ENCODE assay signal across 35 cellular contexts in the genomic region with DNA sequence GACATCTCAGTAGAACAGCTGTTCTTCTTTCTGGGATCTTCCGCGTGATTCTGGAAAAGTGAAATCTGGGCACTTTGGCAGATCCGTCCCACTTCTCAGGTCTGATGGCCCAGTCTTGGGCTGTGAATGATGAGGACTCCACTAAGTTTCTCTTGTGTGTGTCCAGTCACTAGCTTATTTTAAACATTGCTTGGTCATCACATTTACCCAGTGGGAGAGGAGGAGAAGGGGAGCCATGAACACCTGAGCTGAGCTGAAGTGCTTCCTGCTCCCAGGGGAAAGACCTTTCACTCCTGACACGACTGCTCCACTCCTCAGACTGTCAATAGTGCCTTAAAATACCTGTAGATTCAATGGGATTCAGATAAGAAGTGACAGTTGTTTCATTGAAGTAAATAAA.
DNase-seq lines count a peak whose midpoint lies in the region; ATAC-seq, FAIRE-seq and TF ChIP-seq lines count a peak whose summit lies in the region.
"Had no signal": no experiment of that assay in that cellular context is flagged by ENCODE, and none has a peak within 500 bp of the region (broad histone marks: within the 10 kb centered on the region; RNA-seq: fewer than 3 reads in every experiment).

No MANE protein-coding gene starts in this region.

- H2AFZ ChIP-seq in HepG2 (ENCODE audit: low read length): no peak overlapping the region

- no peak overlapping the region for H3K27ac Mint-ChIP-seq in activated CD4-positive, alpha-beta T cell treated with anti-CD3 and anti-CD28 coated beads, Interleukin-2, amount 10 ng/mL, durations not matched to agents 24 days and 14 days
- H3K27ac Mint-ChIP-seq: B cell; CD4-positive, alpha-beta memory T cell; CD4-positive, alpha-beta T cell; CD4-positive, CD25-positive, alpha-beta regulatory T cell; CD8-positive, alpha-beta memory T cell; CD8-positive, alpha-beta T cell had no signal

- TF ChIP-seq EP300 in HepG2 (IDR thresholded peaks at IDR 0.05; ENCODE audit: low read depth in 2 of 2, low read length in 2 of 2) (no peak), HepG2 (CRISPR knock-in tag; IDR thresholded peaks at IDR 0.05; ENCODE audit: borderline replicate concordance) (no peak), A549 (IDR thresholded peaks at IDR 0.05) (no peak)

- ATAC-seq in HepG2 (no peak), right lobe of liver (no peak), A549 (no peak), HG03439 (IDR thresholded peaks at IDR 0.05; ENCODE audit: unreplicated experiment) (no peak)
- ATAC-seq: CD8-positive, alpha-beta T cell had no signal

- no peak overlapping the region for H3K9ac ChIP-seq in HepG2 (ENCODE audit: insufficient read depth, low read depth, low read length)
- H3K9ac ChIP-seq: BLaER1; BLaER1 treated with 17β-estradiol and CSF1 and Interleukin-3, amounts not matched to agents 10 nM and 100 nM had no signal

- H3K79me2 ChIP-seq in HepG2 (ENCODE audit: insufficient read depth, low read length): no peaks in the 10 kb centered on the region

- POLR2A ChIA-PET in HepG2 (lab: Yijun Ruan, JAX) (no interaction called here), A549 (lab: Yijun Ruan, JAX) (no interaction called here)

- H3K9me3 Mint-ChIP-seq in activated CD4-positive, alpha-beta T cell treated with anti-CD3 and anti-CD28 coated beads, Interleukin-2, amount 10 ng/mL, durations not matched to agents 24 days and 14 days: no peaks in the 10 kb centered on the region

- H3K27ac ChIP-seq in HepG2 (ENCODE audit: extremely low read length, insufficient read depth, low read length): no peak overlapping the region
- no peak overlapping the region for H3K27ac ChIP-seq in right lobe of liver
- no peak overlapping the region for H3K27ac ChIP-seq in A549
- H3K27ac ChIP-seq: 22Rv1; BLaER1; BLaER1 treated with 17β-estradiol and CSF1 and Interleukin-3, amounts not matched to agents 10 nM and 100 nM; C4-2B had no signal

- TF ChIP-seq CTCF in HepG2 (CRISPR knock-in tag; IDR thresholded peaks at IDR 0.05) (no peak), right lobe of liver (IDR thresholded peaks at IDR 0.05) (no peak), A549 (IDR thresholded peaks at IDR 0.05) (no peak), D721Med (IDR thresholded peaks at IDR 0.05; ENCODE audit: insufficient read depth, missing control alignments) (no peak)

- H3K4me3 ChIP-seq in HepG2 (replicated peaks in 1 of 3; ENCODE audit: insufficient read depth in 1 of 3, low read depth in 2 of 3, low read length in 3 of 3) (no peak overlapping the region), right lobe of liver (no peak overlapping the region), A549 (no peak overlapping the region)
- H3K4me3 ChIP-seq: BLaER1; BLaER1 treated with 17β-estradiol and CSF1 and Interleukin-3, amounts not matched to agents 10 nM and 100 nM had no signal

- DNase-seq in activated CD4-positive, alpha-beta T cell treated with anti-CD3 and anti-CD28 coated beads, Interleukin-2, amount 10 ng/mL, durations not matched to agents 24 days and 14 days: peak; percentile 23
- no peak for DNase-seq in activated CD4-positive, alpha-beta T cell treated with anti-CD3 and anti-CD28 coated beads for 1 hour
- DNase-seq in HepG2 (ENCODE audit: low spot score) (no peak), right lobe of liver (no peak), A549 (ENCODE audit: low read depth in 1 of 2, low spot score in 1 of 2) (no peak), D721Med (ENCODE audit: insufficient read length, low spot score) (no peak), NCI-H1436 (lab: John Stamatoyannopoulos, UW) (no peak)
- DNase-seq: 8988T; ACHN; AML-193; BE2C; C1 segment of cervical spinal cord; Caco-2; Calu3; CD4-positive, alpha-beta memory T cell; CD4-positive, alpha-beta T cell; CD4-positive, CD25-positive, alpha-beta regulatory T cell; CD8-positive, alpha-beta memory T cell; CD8-positive, alpha-beta T cell; COR-L47; DMS 273 treated with DMSO at 0.1 percent for 48 hours; DMS153; DMS53; DMS79; DMS79 treated with DMSO at 0.1 percent for 48 hours; DND-41; EL had no signal

- intact Hi-C loops in activated CD4-positive, alpha-beta T cell treated with anti-CD3 and anti-CD28 coated beads, Interleukin-2, amount 10 ng/mL, durations not matched to agents 24 days and 14 days (cut with micrococcal nuclease): no loop called here
- intact Hi-C loops in HepG2 (cut with micrococcal nuclease; ENCODE audit: unreplicated experiment) (no loop called here), right lobe of liver (cut with DNase I) (no loop called here)

- no peaks in the 10 kb centered on the region for H3K36me3 ChIP-seq in HepG2 (replicated peaks in 1 of 2; ENCODE audit: control insufficient read depth in 1 of 2, insufficient read depth in 2 of 2, low read length in 2 of 2)
- H3K36me3 ChIP-seq in right lobe of liver: no peaks in the 10 kb centered on the region
- H3K36me3 ChIP-seq: BE2C; BLaER1; BLaER1 treated with 17β-estradiol and CSF1 and Interleukin-3, amounts not matched to agents 10 nM and 100 nM had no signal

- H3K36me3 Mint-ChIP-seq in activated CD4-positive, alpha-beta T cell treated with anti-CD3 and anti-CD28 coated beads, Interleukin-2, amount 10 ng/mL, durations not matched to agents 24 days and 14 days (ENCODE audit: low read depth): no peaks in the 10 kb centered on the region
- H3K36me3 Mint-ChIP-seq: CD14-positive monocyte; CD4-positive, alpha-beta memory T cell; CD4-positive, CD25-positive, alpha-beta regulatory T cell; CD8-positive, alpha-beta memory T cell; CD8-positive, alpha-beta T cell had no signal

- CTCF ChIA-PET in HepG2 (lab: Yijun Ruan, JAX; ENCODE audit: low intra/inter-chr PET ratio, low total read pairs): no interaction called here
- CTCF ChIA-PET in A549 (lab: Yijun Ruan, JAX): interaction anchor here (1.3 to 1.4 kb wide), 2 partner anchors 10 to 12 kb away, joined by 3 to 5 read pairs; no protein-coding TSS in a partner anchor

- peaks cover 14% of the 10 kb centered on the region for H3K9me3 ChIP-seq in HepG2 (ENCODE audit: low read length)
- H3K9me3 ChIP-seq in right lobe of liver: peaks cover 0 to 8% (median 0%) of the 10 kb centered on the region in 4 donors
- H3K9me3 ChIP-seq in A549: peaks cover 20% of the 10 kb centered on the region
- H3K9me3 ChIP-seq: BE2C had no signal

- no peak for TF ChIP-seq RAD21 in HepG2 (CRISPR knock-in tag; IDR thresholded peaks at IDR 0.05)
- TF ChIP-seq RAD21 in A549 (conservative IDR thresholded peaks at IDR 0.05 in 1 of 2, IDR thresholded peaks at IDR 0.05 in 1 of 2): no peak

- in situ Hi-C loops in HepG2 (cut with HindIII; ENCODE audit: extremely low pct_ligation_motif_present, low pct_unique_long_range_greater_than_20kb): no loop called here

- no peak overlapping the region for H3K4me2 ChIP-seq in HepG2 (ENCODE audit: low read depth, low read length)
- no peak overlapping the region for H3K4me2 ChIP-seq in A549
- H3K4me2 ChIP-seq: BLaER1; BLaER1 treated with 17β-estradiol and CSF1 and Interleukin-3, amounts not matched to agents 10 nM and 100 nM had no signal

- no peak for FAIRE-seq in HepG2 (lab: Jason Lieb, UNC)
- FAIRE-seq in A549 (lab: Jason Lieb, UNC): no peak
- peak; percentile 38 for FAIRE-seq in D721Med (lab: Jason Lieb, UNC)
- FAIRE-seq: A204.1 had no signal

- H3K27me3 Mint-ChIP-seq in activated CD4-positive, alpha-beta T cell treated with anti-CD3 and anti-CD28 coated beads, Interleukin-2, amount 10 ng/mL, durations not matched to agents 24 days and 14 days: no peaks in the 10 kb centered on the region

- H3K4me1 ChIP-seq in HepG2 (ENCODE audit: insufficient read depth, low read length): no peaks in the 10 kb centered on the region
- H3K4me1 ChIP-seq in right lobe of liver: no peaks in the 10 kb centered on the region
- no peaks in the 10 kb centered on the region for H3K4me1 ChIP-seq in A549
- H3K4me1 ChIP-seq: BE2C; BLaER1; BLaER1 treated with 17β-estradiol and CSF1 and Interleukin-3, amounts not matched to agents 10 nM and 100 nM; Caco-2 had no signal

- H3K27me3 ChIP-seq in HepG2 (ENCODE audit: control insufficient read depth in 1 of 2, insufficient read depth in 2 of 2, low read length in 2 of 2) (no peaks in the 10 kb centered on the region), right lobe of liver (no peaks in the 10 kb centered on the region)
- H3K27me3 ChIP-seq: BE2C; BLaER1; BLaER1 treated with 17β-estradiol and CSF1 and Interleukin-3, amounts not matched to agents 10 nM and 100 nM had no signal

- no TSS peak for BruUV-seq in HepG2 (replicated peaks; lab: Mats Ljungman, UMichigan)

- no peaks in the 10 kb centered on the region for H3K4me1 Mint-ChIP-seq in activated CD4-positive, alpha-beta T cell treated with anti-CD3 and anti-CD28 coated beads, Interleukin-2, amount 10 ng/mL, durations not matched to agents 24 days and 14 days
- H3K4me1 Mint-ChIP-seq: B cell; CD14-positive monocyte; CD4-positive, alpha-beta memory T cell; CD4-positive, CD25-positive, alpha-beta regulatory T cell; CD8-positive, alpha-beta memory T cell had no signal

- no peaks in the 10 kb centered on the region for H4K20me1 ChIP-seq in HepG2 (ENCODE audit: insufficient read depth, low read length)
- H4K20me1 ChIP-seq: BLaER1; BLaER1 treated with 17β-estradiol and CSF1 and Interleukin-3, amounts not matched to agents 10 nM and 100 nM had no signal

- WGBS in HepG2 (ENCODE audit: low lambda C conversion rate): 42% methylated on average over 4 of the region's 4 CpGs
- 53% methylated on average over 4 of the region's 4 CpGs for WGBS in right lobe of liver (ENCODE audit: insufficient coverage, low coverage, low lambda C conversion rate, missing lambda C conversion rate)
- 57% methylated on average over 4 of the region's 4 CpGs for WGBS in A549 (ENCODE audit: missing lambda C conversion rate)

- no peak for TF ChIP-seq POLR2A in HepG2 (IDR thresholded peaks at IDR 0.05; ENCODE audit: insufficient read depth in 1 of 2, low read depth in 2 of 2, low read length in 2 of 2)
- TF ChIP-seq POLR2A in right lobe of liver (IDR thresholded peaks at IDR 0.05): no peak
- no peak for TF ChIP-seq POLR2A in A549 (IDR thresholded peaks at IDR 0.05; ENCODE audit: low read length)

- H3K4me3 Mint-ChIP-seq in activated CD4-positive, alpha-beta T cell treated with anti-CD3 and anti-CD28 coated beads, Interleukin-2, amount 10 ng/mL, durations not matched to agents 24 days and 14 days: no peak overlapping the region
- H3K4me3 Mint-ChIP-seq: B cell; CD14-positive monocyte; CD4-positive, alpha-beta memory T cell; CD4-positive, alpha-beta T cell; CD4-positive, CD25-positive, alpha-beta regulatory T cell; CD8-positive, alpha-beta memory T cell; CD8-positive, alpha-beta T cell had no signal

TF ChIP-seq in HepG2, 621 proteins besides CTCF, POLR2A, EP300 and RAD21:
- TF ChIP-seq ZNF121 (CRISPR knock-in tag; IDR thresholded peaks at IDR 0.05) (no peak), MAFK (conservative IDR thresholded peaks at IDR 0.05 in 1 of 2, IDR thresholded peaks at IDR 0.05 in 1 of 2; ENCODE audit: low read length in 2 of 2) (peak; percentile 22 to 55; a peak in 2 of 4 replicates)
